ENCODE assay signal across 2 cellular contexts in genomic region chr21:44361903-44362302, GRCh38. TPM values are rescaled to one million over a fixed set of nuclear protein-coding genes. Genes with fewer than 3 reads are reported as not detected.
"Had no signal": no experiment of that assay in that cellular context is flagged by ENCODE, and none has a peak within 500 bp of the region (broad histone marks: within the 10 kb centered on the region; RNA-seq: fewer than 3 reads in every experiment).

No MANE protein-coding gene starts in this region.

RNA-seq across cellular contexts. Expression of gene TRPM2, which starts 8.5 kb away (rescaled TPM):
- total RNA-seq: PC-9 had no signal
- polyA plus RNA-seq: SK-N-SH had no signal
